13 cellular contexts compared by ENCODE assay signal in genomic region chr14:58884442-58884841, GRCh38.
A peak's percentile ranks its signal among the peaks of the same experiment; 100 is the strongest.
DNase-seq lines count a peak whose midpoint lies in the region; ATAC-seq, FAIRE-seq and TF ChIP-seq lines count a peak whose summit lies in the region.
"Had no signal": no experiment of that assay in that cellular context is flagged by ENCODE, and none has a peak within 500 bp of the region (broad histone marks: within the 10 kb centered on the region; RNA-seq: fewer than 3 reads in every experiment).

No MANE protein-coding gene starts in this region.

- BruUV-seq in IMR-90 (replicated peaks; lab: Mats Ljungman, UMichigan) (no TSS peak), K562 (replicated peaks; lab: Mats Ljungman, UMichigan) (no TSS peak), Calu3 (replicated peaks; lab: Mats Ljungman, UMichigan) (no TSS peak)

- H3K27me3 ChIP-seq in IMR-90 (ENCODE audit: control insufficient read depth, insufficient read depth, low read length) (peaks cover 2% of the 10 kb centered on the region; the same call in 1 of the 2 replicates), K562 (ENCODE audit: control insufficient read depth in 2 of 2, insufficient read depth in 2 of 2, low read length in 2 of 2) (no peaks in the 10 kb centered on the region), osteoblast (ENCODE audit: insufficient read depth, low read length) (no peaks in the 10 kb centered on the region)
- H3K27me3 ChIP-seq: stomach had no signal

- H2BK120ac ChIP-seq in IMR-90 (ENCODE audit: low read depth, low read length) = no peak overlapping the region

- no peak overlapping the region for H3K27ac Mint-ChIP-seq in Calu3 (ENCODE audit: unreplicated experiment)
- H3K27ac Mint-ChIP-seq: activated T-helper 2 cell treated with anti-CD3 and anti-CD28 coated beads, Interferon-gamma antibody, Interleukin-2, Interleukin-4, amounts not matched to agents 10 μg/mL and 5 μg/mL and 100 μg/mL, durations not matched to agents 14 hours and 24 hours and 36 hours had no signal

- H3K9me3 ChIP-seq in IMR-90 (ENCODE audit: control insufficient read depth, insufficient read depth, low read length) (no peaks in the 10 kb centered on the region), K562 (replicated peaks; ENCODE audit: control insufficient read depth, insufficient read depth, low read depth, low read length) (no peaks in the 10 kb centered on the region), osteoblast (ENCODE audit: low read depth, low read length) (no peaks in the 10 kb centered on the region)
- H3K9me3 ChIP-seq: stomach had no signal

- no peak overlapping the region for H3K18ac ChIP-seq in IMR-90 (ENCODE audit: low read depth, low read length)

- no peak overlapping the region for H3K4me3 Mint-ChIP-seq in Calu3 (ENCODE audit: low read depth, unreplicated experiment)

- H3K4ac ChIP-seq in IMR-90 (ENCODE audit: low read depth, low read length) = no peak overlapping the region

- H3K9ac ChIP-seq in IMR-90 (ENCODE audit: low read depth, low read length) (no peak overlapping the region), K562 (ENCODE audit: insufficient read depth in 1 of 2, low read depth in 2 of 2, low read length in 2 of 2) (no peak overlapping the region)

- no peak overlapping the region for H3K23ac ChIP-seq in IMR-90 (ENCODE audit: low read depth, low read length)

- H4K20me1 ChIP-seq in IMR-90 (ENCODE audit: insufficient read depth, low read length) (no peaks in the 10 kb centered on the region), K562 (replicated peaks; ENCODE audit: control insufficient read depth, insufficient read depth, low read length) (no peaks in the 10 kb centered on the region), osteoblast (ENCODE audit: insufficient read depth, low read length) (no peaks in the 10 kb centered on the region)

- H3K27ac ChIP-seq in IMR-90 (ENCODE audit: insufficient read depth, low read length) (no peak overlapping the region), K562 (ENCODE audit: extremely low read depth, low read depth, low read length) (no peak overlapping the region), osteoblast (ENCODE audit: low read depth, low read length) (no peak overlapping the region)
- H3K27ac ChIP-seq: stomach had no signal

- H4K5ac ChIP-seq in IMR-90 (ENCODE audit: low read depth, low read length) = no peak overlapping the region

- no peaks in the 10 kb centered on the region for H3K79me2 ChIP-seq in K562 (ENCODE audit: control insufficient read depth, insufficient read depth, low read length)
- H3K79me2 ChIP-seq in osteoblast (ENCODE audit: insufficient read depth, low read length) = no peaks in the 10 kb centered on the region

- H3K4me1 ChIP-seq in IMR-90 (ENCODE audit: control insufficient read depth, insufficient read depth, low read length) = peaks cover 6% of the 10 kb centered on the region
- H3K4me1 ChIP-seq in K562 (replicated peaks in 1 of 2; ENCODE audit: control insufficient read depth in 2 of 2, insufficient read depth in 2 of 2, low read length in 2 of 2) = no peaks in the 10 kb centered on the region
- H3K4me1 ChIP-seq in osteoblast (ENCODE audit: insufficient read depth, low read length) = peaks cover 13% of the 10 kb centered on the region
- H3K4me1 ChIP-seq: stomach had no signal

- peaks cover 36% of the 10 kb centered on the region for H3K27me3 Mint-ChIP-seq in Calu3 (ENCODE audit: unreplicated experiment)

- no peak overlapping the region for H3K4me2 ChIP-seq in IMR-90 (ENCODE audit: low read depth, low read length)
- no peak overlapping the region for H3K4me2 ChIP-seq in K562 (ENCODE audit: insufficient read depth, low read length)
- H3K4me2 ChIP-seq in osteoblast (ENCODE audit: insufficient read depth, low read length) = no peak overlapping the region

- peak; percentile 14; the same call in 1 of the 2 replicates for TF ChIP-seq CTCF in IMR-90 (conservative IDR thresholded peaks at IDR 0.05; ENCODE audit: low read depth, low read length)
- peak in 2 of 3 experiments; percentile 9 to 15; a peak in 1 of 6 replicates for TF ChIP-seq CTCF in K562 (IDR thresholded peaks at IDR 0.05 in 2 of 3, conservative IDR thresholded peaks at IDR 0.05 in 1 of 3; ENCODE audit: insufficient read depth in 2 of 3, low read depth in 1 of 3, low read length in 3 of 3)
- peak; percentile 17 for TF ChIP-seq CTCF in osteoblast (IDR thresholded peaks at IDR 0.05; ENCODE audit: extremely low read depth, low read depth, low read length)
- no peak for TF ChIP-seq CTCF in Calu3 (IDR thresholded peaks at IDR 0.05; ENCODE audit: unreplicated experiment)

- TF ChIP-seq POLR2A in IMR-90 (IDR thresholded peaks at IDR 0.05; ENCODE audit: low read depth, low read length) = no peak
- no peak for TF ChIP-seq POLR2A in K562 (conservative IDR thresholded peaks at IDR 0.05)

- no peak overlapping the region for H2AK5ac ChIP-seq in IMR-90 (ENCODE audit: low read depth, low read length)

- ATAC-seq in IMR-90 (ENCODE audit: low read depth) (no peak), K562 (no peak), GM18511 (IDR thresholded peaks at IDR 0.05; ENCODE audit: unreplicated experiment) (no peak)

- H3K9me1 ChIP-seq in IMR-90 (ENCODE audit: insufficient read depth, low read length) (no peaks in the 10 kb centered on the region; the same call in 1 of the 2 replicates), K562 (ENCODE audit: control insufficient read depth, insufficient read depth, low read length) (no peaks in the 10 kb centered on the region)

- dilution Hi-C loops in IMR-90 (cut with HindIII; ENCODE audit: low sequenced_read_pairs, unreplicated experiment) = no loop called here

- H2BK15ac ChIP-seq in IMR-90 (ENCODE audit: low read depth, low read length) = no peak overlapping the region

- CTCF ChIA-PET in IMR-90 (lab: Yijun Ruan, JAX) (interaction anchor here (0.8 kb wide), 1 partner anchor 11 kb away, joined by 3 read pairs; no protein-coding TSS in a partner anchor), K562 (lab: Yijun Ruan, JAX; ENCODE audit: low intra/inter-chr PET ratio) (no interaction called here), Calu3 (lab: Charles Lee) (no interaction called here)

- POLR2A ChIA-PET in IMR-90 (lab: Charles Lee; ENCODE audit: unreplicated experiment) (no interaction called here), K562 (lab: Yijun Ruan, JAX) (no interaction called here)

- DNase-seq in ELR (ENCODE audit: low read depth) (peak; percentile 22), IMR-90 (no peak), K562 (ENCODE audit: extremely low read depth in 1 of 4, low spot score in 3 of 4) (no peak), osteoblast (ENCODE audit: insufficient read length, low spot score, missing footprints) (no peak), Calu3 (no peak), DMS153 (lab: John Stamatoyannopoulos, UW) (no peak), NCI-H526 treated with DMSO at 0.1 percent for 48 hours (lab: John Stamatoyannopoulos, UW) (no peak)
- DNase-seq: activated CD4-positive, alpha-beta T cell treated with anti-CD3 and anti-CD28 coated beads for 48 hours; COR-L47; NCI-H524 treated with DMSO at 0.1 percent for 48 hours; stomach had no signal

- no peak overlapping the region for H4K91ac ChIP-seq in IMR-90 (ENCODE audit: insufficient read depth, low read depth, low read length)

- H2AFZ ChIP-seq in IMR-90 (replicated peaks; ENCODE audit: low read length, poor library complexity) (no peak overlapping the region), K562 (ENCODE audit: low read depth, low read length) (no peak overlapping the region), osteoblast (ENCODE audit: low read length) (no peak overlapping the region)

- TF ChIP-seq RAD21 in IMR-90 (IDR thresholded peaks at IDR 0.05; ENCODE audit: low read length) = peak; percentile 11; the same call in 1 of the 2 replicates
- TF ChIP-seq RAD21 in K562 (CRISPR knock-in tag; conservative IDR thresholded peaks at IDR 0.05 in 1 of 2, IDR thresholded peaks at IDR 0.05 in 1 of 2) = no peak

- H2BK5ac ChIP-seq in IMR-90 (ENCODE audit: low read depth, low read length, poor library complexity, severe bottlenecking) = no peak overlapping the region

- WGBS in IMR-90 (ENCODE audit: extremely low coverage in 2 of 2, insufficient read length in 1 of 2), 2 experiments = no CpG with 5 or more reads among the region's 2 CpGs
- WGBS in K562 (ENCODE audit: insufficient coverage, low coverage, missing lambda C conversion rate) = 5% methylated on average over 2 of the region's 2 CpGs

- intact Hi-C loops in IMR-90 (cut with micrococcal nuclease) (no loop called here), K562 (cut with micrococcal nuclease) (no loop called here), Calu3 (cut with micrococcal nuclease; ENCODE audit: unreplicated experiment) (loop anchor here (10.0 kb wide), 1 partner anchor 380 kb away; no protein-coding TSS in a partner anchor)

- H3K79me1 ChIP-seq in IMR-90 (ENCODE audit: low read depth in 1 of 2, low read length in 2 of 2) = no peaks in the 10 kb centered on the region

- no peak overlapping the region for H3K4me3 ChIP-seq in IMR-90 (ENCODE audit: insufficient read depth, low read depth, low read length)
- H3K4me3 ChIP-seq in K562 = no peak overlapping the region
- H3K4me3 ChIP-seq in osteoblast (ENCODE audit: insufficient read depth, low read length) = no peak overlapping the region
- H3K4me3 ChIP-seq: stomach had no signal

- no peak for TF ChIP-seq EP300 in K562 (IDR thresholded peaks at IDR 0.05; ENCODE audit: low read length)

- H3K9me3 Mint-ChIP-seq in Calu3 (ENCODE audit: low read depth, unreplicated experiment) = no peaks in the 10 kb centered on the region
- H3K9me3 Mint-ChIP-seq: activated T-helper 2 cell treated with anti-CD3 and anti-CD28 coated beads, Interferon-gamma antibody, Interleukin-2, Interleukin-4, amounts not matched to agents 10 μg/mL and 5 μg/mL and 100 μg/mL, durations not matched to agents 14 hours and 24 hours and 36 hours had no signal

- H4K8ac ChIP-seq in IMR-90 (ENCODE audit: low read depth in 2 of 2, low read length in 2 of 2) = no peak overlapping the region

- FAIRE-seq in K562 (lab: Jason Lieb, UNC) = no peak

- no peak overlapping the region for H3K56ac ChIP-seq in IMR-90 (ENCODE audit: extremely low read depth, insufficient read depth, low read length)

- no peak overlapping the region for H2BK20ac ChIP-seq in IMR-90 (ENCODE audit: low read depth, low read length)

- no peak overlapping the region for H3K14ac ChIP-seq in IMR-90 (replicated peaks; ENCODE audit: low read depth, low read length)

- no peaks in the 10 kb centered on the region for H3K36me3 Mint-ChIP-seq in Calu3 (ENCODE audit: insufficient read depth, unreplicated experiment)

- H3K4me1 Mint-ChIP-seq in Calu3 (ENCODE audit: low read depth, unreplicated experiment) = no peaks in the 10 kb centered on the region

- in situ Hi-C loops in IMR-90 (cut with MboI; ENCODE audit: low sequenced_read_pairs) = no loop called here
- in situ Hi-C loops in K562 (cut with MboI) = no loop called here

- no peaks in the 10 kb centered on the region for H3K36me3 ChIP-seq in IMR-90 (ENCODE audit: control insufficient read depth, insufficient read depth, low read length)
- H3K36me3 ChIP-seq in K562 (ENCODE audit: control insufficient read depth, insufficient read depth, low read length) = no peaks in the 10 kb centered on the region
- H3K36me3 ChIP-seq in osteoblast (ENCODE audit: insufficient read depth, low read length) = no peaks in the 10 kb centered on the region
- H3K36me3 ChIP-seq: stomach had no signal

- no peak overlapping the region for H2AK9ac ChIP-seq in IMR-90 (replicated peaks; ENCODE audit: low read depth, low read length, poor library complexity)

TF ChIP-seq in K562, 482 proteins besides CTCF, POLR2A, EP300 and RAD21 (continues in another document):
- TF ChIP-seq ZNF436 (CRISPR knock-in tag; IDR thresholded peaks at IDR 0.05) (no peak), MTF1 (CRISPR knock-in tag; IDR thresholded peaks at IDR 0.05; ENCODE audit: borderline replicate concordance) (no peak)
